In the genomic region with DNA sequence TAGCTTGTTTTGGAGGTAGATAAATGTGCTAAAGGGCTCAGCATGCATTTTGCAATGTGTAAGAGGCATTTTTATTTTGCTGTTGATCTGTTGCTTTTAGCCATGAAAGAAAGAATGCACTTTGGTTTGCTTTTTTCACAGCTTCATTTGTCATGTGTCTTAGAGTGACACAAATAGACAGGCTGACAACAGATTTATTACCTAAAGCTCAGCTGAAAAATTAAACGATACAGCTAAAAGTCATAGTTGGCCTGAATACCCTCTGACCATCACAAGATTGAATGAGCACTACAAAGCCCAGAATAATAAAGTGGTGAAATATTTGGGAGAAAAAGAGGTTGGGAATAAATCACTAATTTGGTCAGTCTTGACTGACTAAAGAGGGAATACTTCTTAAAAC, we compare ENCODE assay signal across 3 cellular contexts.
"Had no signal": no experiment of that assay in that cellular context is flagged by ENCODE, and none has a peak within 500 bp of the region (broad histone marks: within the 10 kb centered on the region; RNA-seq: fewer than 3 reads in every experiment).

No MANE protein-coding gene starts in this region.

- ATAC-seq: GM12878 had no signal

- DNase-seq: GDM1, GF-D8 had no signal

- H3K4me3 ChIP-seq: GM12878 had no signal
